In genomic region chr7:98399462-98399861, GRCh38 we compare ENCODE assay signal across 9 cellular contexts. TPM values are rescaled to one million over a fixed set of nuclear protein-coding genes. Genes with fewer than 3 reads are reported as not detected.
DNase-seq lines count a peak whose midpoint lies in the region; ATAC-seq, FAIRE-seq and TF ChIP-seq lines count a peak whose summit lies in the region.
"Had no signal": no experiment of that assay in that cellular context is flagged by ENCODE, and none has a peak within 500 bp of the region (broad histone marks: within the 10 kb centered on the region; RNA-seq: fewer than 3 reads in every experiment).

No MANE protein-coding gene starts in this region.

- H3K4me3 ChIP-seq in endodermal cell (ENCODE audit: low read length): peak overlapping the region; percentile 83
- peak overlapping the region; percentile 72 for H3K4me3 ChIP-seq in neural progenitor cell

- no peak overlapping the region for H3K27ac Mint-ChIP-seq in endodermal cell
- H3K27ac Mint-ChIP-seq in neural progenitor cell: no peak overlapping the region

- H3K27ac ChIP-seq in endodermal cell (ENCODE audit: low read depth, low read length) (no peak overlapping the region), neural progenitor cell (no peak overlapping the region)
- H3K27ac ChIP-seq: sigmoid colon had no signal

- peak overlapping the region; percentile 23 for H3K9ac ChIP-seq in endodermal cell (ENCODE audit: extremely low read depth, low read length, poor library complexity, severe bottlenecking)
- no peak overlapping the region for H3K9ac ChIP-seq in neural progenitor cell

- peaks cover 14% of the 10 kb centered on the region for H3K4me1 Mint-ChIP-seq in endodermal cell
- H3K4me1 Mint-ChIP-seq in neural progenitor cell: peaks cover 12% of the 10 kb centered on the region

- H4K20me1 ChIP-seq in neural progenitor cell (ENCODE audit: low read depth): peaks cover 21% of the 10 kb centered on the region

- H3K9me3 Mint-ChIP-seq in endodermal cell: peaks cover 2% of the 10 kb centered on the region
- H3K9me3 Mint-ChIP-seq in neural progenitor cell: no peaks in the 10 kb centered on the region

- peaks cover 56% of the 10 kb centered on the region for H3K79me2 ChIP-seq in neural progenitor cell (ENCODE audit: low read depth)

- no peak for ATAC-seq in GM21825 (IDR thresholded peaks at IDR 0.05; ENCODE audit: unreplicated experiment)

- H3K27me3 Mint-ChIP-seq in endodermal cell (ENCODE audit: insufficient read depth) (no peaks in the 10 kb centered on the region), neural progenitor cell (ENCODE audit: insufficient read depth, low read depth) (peaks cover 15% of the 10 kb centered on the region)

- H2AFZ ChIP-seq in neural progenitor cell (replicated peaks): no peak overlapping the region

- TF ChIP-seq CTCF in endodermal cell (conservative IDR thresholded peaks at IDR 0.05): no peak
- no peak for TF ChIP-seq CTCF in neural progenitor cell (IDR thresholded peaks at IDR 0.05)

- FAIRE-seq in urothelium cell line (lab: Jason Lieb, UNC): no peak

- H3K27me3 ChIP-seq in endodermal cell (ENCODE audit: control insufficient read depth, insufficient read depth, low read length, poor library complexity, severe bottlenecking): no peaks in the 10 kb centered on the region
- no peaks in the 10 kb centered on the region for H3K27me3 ChIP-seq in neural progenitor cell

- H3K36me3 Mint-ChIP-seq in endodermal cell (ENCODE audit: low read depth) (peaks cover 4% of the 10 kb centered on the region), neural progenitor cell (peaks cover 2% of the 10 kb centered on the region)

- peaks cover 3% of the 10 kb centered on the region for H3K4me1 ChIP-seq in endodermal cell (ENCODE audit: control insufficient read depth, insufficient read depth, low read length)
- H3K4me1 ChIP-seq in neural progenitor cell: peaks cover 16% of the 10 kb centered on the region

- H3K4me2 ChIP-seq in neural progenitor cell: peak overlapping the region; percentile 75

- DNase-seq in GM03348 (ENCODE audit: low spot score) (peak; percentile 13), NCI-H69 (lab: John Stamatoyannopoulos, UW) (peak; percentile 43), endodermal cell (no peak), neural progenitor cell (ENCODE audit: low spot score) (peak; percentile 6), urothelium cell line (ENCODE audit: low spot score) (no peak), NCI-H1694 treated with DMSO at 0.1 percent for 48 hours (lab: John Stamatoyannopoulos, UW) (no peak)
- DNase-seq in activated T-cell treated with anti-CD3 and anti-CD28 coated beads, Interleukin-2, amount 50 U/mL, for 1 hour: no peak
- DNase-seq: sigmoid colon had no signal

- H3K36me3 ChIP-seq in endodermal cell (ENCODE audit: control insufficient read depth, insufficient read depth, low read length): no peaks in the 10 kb centered on the region
- H3K36me3 ChIP-seq in neural progenitor cell: no peaks in the 10 kb centered on the region
- H3K36me3 ChIP-seq: sigmoid colon had no signal

- H3F3A ChIP-seq in neural progenitor cell (ENCODE audit: low read depth): peaks cover 19% of the 10 kb centered on the region

- H3K4me3 Mint-ChIP-seq in endodermal cell (peak overlapping the region; percentile 65), neural progenitor cell (peak overlapping the region; percentile 79)

- 76 to 84% methylated on average over 3 to 6 of the region's 7 CpGs for WGBS in endodermal cell (ENCODE audit: insufficient coverage in 1 of 2, insufficient read length in 1 of 2), 2 experiments

- H3K9me3 ChIP-seq in endodermal cell (ENCODE audit: control insufficient read depth, low read length) (no peaks in the 10 kb centered on the region), neural progenitor cell (ENCODE audit: low read depth) (no peaks in the 10 kb centered on the region)
- H3K9me3 ChIP-seq: sigmoid colon had no signal

RNA-seq across cellular contexts. Expression of gene BAIAP2L1, which starts 1.4 kb away (rescaled TPM):
- total RNA-seq in endodermal cell (10 to 100 TPM; 30.5 to 38.4 TPM), neural progenitor cell (ENCODE audit: low replicate concordance) (29.5 and 35.1 TPM in 2 replicates)
- polyA plus RNA-seq in endodermal cell (2013, experiment 1 of 2): 13.3 TPM
- polyA plus RNA-seq in endodermal cell (2013, experiment 2 of 2): 12.8 TPM

Comparison
In these comparisons a context has a peak if more than half of its experiments do, and no peak if none do; other contexts are left out.
1. DNase-seq: peak in GM03348 (single experiment), NCI-H69 (single experiment) and neural progenitor cell (single experiment); none in endodermal cell (single experiment), urothelium cell line (single experiment), activated T-cell treated with anti-CD3 and anti-CD28 coated beads, Interleukin-2, amount 50 U/mL, for 1 hour (single experiment) and NCI-H1694 treated with DMSO at 0.1 percent for 48 hours (single experiment).